In the genomic region with DNA sequence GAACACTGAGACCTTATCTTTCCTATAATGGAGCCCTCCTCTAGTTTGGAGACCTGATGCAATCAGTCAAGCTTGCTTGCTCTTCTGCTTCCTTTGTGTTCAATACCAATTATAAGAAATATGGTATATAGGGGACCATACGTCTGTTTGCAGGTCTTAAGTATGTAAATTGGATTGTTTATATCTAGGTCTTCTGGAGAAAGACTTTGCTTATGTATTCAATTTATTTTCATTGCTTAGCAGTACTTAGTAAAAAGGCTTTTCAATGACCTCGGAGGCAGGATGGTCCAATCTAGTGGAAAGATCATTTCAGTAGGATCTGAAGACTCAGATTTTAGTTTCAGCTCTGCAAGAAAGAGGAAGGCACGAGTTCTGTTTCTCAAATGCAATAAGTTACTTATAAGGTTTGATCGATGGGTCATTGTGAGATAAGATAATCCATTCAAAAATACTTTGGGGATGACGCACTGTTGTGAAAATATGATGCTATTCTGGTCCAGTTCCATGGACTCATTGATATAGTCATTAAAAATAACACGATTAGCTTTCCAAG, we compare ENCODE assay signal across 21 cellular contexts.
DNase-seq lines count a peak whose midpoint lies in the region; ATAC-seq and TF ChIP-seq lines count a peak whose summit lies in the region.
"Had no signal": no experiment of that assay in that cellular context is flagged by ENCODE, and none has a peak within 500 bp of the region (broad histone marks: within the 10 kb centered on the region; RNA-seq: fewer than 3 reads in every experiment).

No MANE protein-coding gene starts in this region.

- peak; percentile 6 for ATAC-seq in GM18502 (IDR thresholded peaks at IDR 0.05; ENCODE audit: poor library complexity, unreplicated experiment)
- peak; percentile 26 for ATAC-seq in GM19452 (IDR thresholded peaks at IDR 0.05; ENCODE audit: unreplicated experiment)
- peak; percentile 2 for ATAC-seq in HG02885 (IDR thresholded peaks at IDR 0.05; ENCODE audit: poor library complexity, unreplicated experiment)
- no peak for ATAC-seq in GM21737 (IDR thresholded peaks at IDR 0.05; ENCODE audit: unreplicated experiment)
- ATAC-seq in activated CD4-positive, CD25-positive, alpha-beta regulatory T cell treated with anti-CD3 and anti-CD28 coated beads, Interleukin-2, amount 50 U/mL, for 24 hours: no peak
- ATAC-seq: left ventricle myocardium superior had no signal

- intact Hi-C loops in posterior vena cava (cut with DNase I): no loop called here

- TF ChIP-seq CTCF in VCaP (conservative IDR thresholded peaks at IDR 0.05): no peak
- TF ChIP-seq CTCF in osteoblast (IDR thresholded peaks at IDR 0.05; ENCODE audit: extremely low read depth, low read depth, low read length): no peak

- no peaks in the 10 kb centered on the region for H4K20me1 ChIP-seq in osteoblast (ENCODE audit: insufficient read depth, low read length)

- H3K4me2 ChIP-seq in osteoblast (ENCODE audit: insufficient read depth, low read length): no peak overlapping the region

- H3K4me3 ChIP-seq in osteoblast (ENCODE audit: insufficient read depth, low read length): no peak overlapping the region
- H3K4me3 ChIP-seq: SJSA1 had no signal

- peak overlapping the region; percentile 48 for H3K27ac ChIP-seq in VCaP
- no peak overlapping the region for H3K27ac ChIP-seq in osteoblast (ENCODE audit: low read depth, low read length)
- H3K27ac ChIP-seq: brain microvascular endothelial cell, SJSA1 had no signal

- no peaks in the 10 kb centered on the region for H3K4me1 ChIP-seq in osteoblast (ENCODE audit: insufficient read depth, low read length)
- H3K4me1 ChIP-seq: SJSA1 had no signal

- DNase-seq in posterior vena cava (ENCODE audit: low spot score) (no peak), osteoblast (ENCODE audit: insufficient read length, low spot score, missing footprints) (no peak)
- DNase-seq: activated CD4-positive, alpha-beta T cell treated with anti-CD3 and anti-CD28 coated beads, Interleukin-2, amount 50 U/mL, for 48 hours; activated CD4-positive, CD25-positive, alpha-beta regulatory T cell; activated naive CD4-positive, alpha-beta T cell treated with anti-CD3 and anti-CD28 coated beads for 36 hours; amniotic stem cell; brain microvascular endothelial cell; GF-D8; KG1; left ventricle myocardium superior; NCI-H1417 treated with DMSO at 0.1 percent for 48 hours; NCI-H2081; NCI-H345; stimulated activated naive CD4-positive, alpha-beta T cell treated with Interleukin-2 at 50 U/mL for 16 hours had no signal

- H3K9me3 ChIP-seq in osteoblast (ENCODE audit: low read depth, low read length): no peaks in the 10 kb centered on the region
- H3K9me3 ChIP-seq: SJSA1 had no signal

- H3K27me3 ChIP-seq in osteoblast (ENCODE audit: insufficient read depth, low read length): no peaks in the 10 kb centered on the region
- H3K27me3 ChIP-seq: brain microvascular endothelial cell, SJSA1 had no signal

- no peaks in the 10 kb centered on the region for H3K36me3 ChIP-seq in osteoblast (ENCODE audit: insufficient read depth, low read length)
- H3K36me3 ChIP-seq: brain microvascular endothelial cell, SJSA1 had no signal

- no peak overlapping the region for H2AFZ ChIP-seq in osteoblast (ENCODE audit: low read length)

- no peaks in the 10 kb centered on the region for H3K79me2 ChIP-seq in osteoblast (ENCODE audit: insufficient read depth, low read length)

Comparison
In these comparisons a context has a peak if more than half of its experiments do, and no peak if none do; other contexts are left out.
1. ATAC-seq: peak in GM18502 (single experiment), GM19452 (single experiment) and HG02885 (single experiment); none in GM21737 (single experiment) and activated CD4-positive, CD25-positive, alpha-beta regulatory T cell treated with anti-CD3 and anti-CD28 coated beads, Interleukin-2, amount 50 U/mL, for 24 hours (0 of 2).